ENCODE assay signal across 1 cellular context in the genomic region with DNA sequence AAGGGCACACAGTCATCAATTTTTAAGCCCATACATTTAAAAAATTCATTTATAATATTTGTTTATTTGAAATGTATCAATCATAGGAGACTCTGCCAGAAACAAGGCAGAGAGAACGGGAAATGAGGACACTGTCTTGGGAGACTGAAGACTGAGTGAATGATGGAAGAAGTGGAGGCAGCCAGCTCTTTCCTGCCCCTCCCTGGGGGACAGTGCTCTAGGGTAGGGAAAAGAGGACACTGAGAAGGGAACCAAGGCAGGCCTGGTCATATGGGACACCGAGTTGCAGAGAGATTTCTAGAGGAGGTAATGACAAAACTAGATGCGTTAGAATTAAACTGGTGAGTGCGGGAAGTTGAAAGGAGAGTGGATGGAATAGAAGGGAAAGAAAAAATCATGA.
TF ChIP-seq lines count a peak whose summit lies in the region.

No MANE protein-coding gene starts in this region.

TF ChIP-seq in GM23338, 12 proteins besides CTCF, POLR2A, EP300 and RAD21 (continued from another document):
- no peak for TF ChIP-seq ZNF462 (CRISPR knock-in tag; IDR thresholded peaks at IDR 0.05)
- no peak for TF ChIP-seq STAT1 (IDR thresholded peaks at IDR 0.05; ENCODE audit: unreplicated experiment)
- no peak for TF ChIP-seq NANOG (IDR thresholded peaks at IDR 0.05; ENCODE audit: borderline replicate concordance)
- TF ChIP-seq JUNB (IDR thresholded peaks at IDR 0.05; ENCODE audit: unreplicated experiment) = no peak
- no peak for TF ChIP-seq EZH2phosphoT487 (IDR thresholded peaks at IDR 0.05; ENCODE audit: unreplicated experiment)
- no peak for TF ChIP-seq ZNF114 (CRISPR knock-in tag; IDR thresholded peaks at IDR 0.05)
- TF ChIP-seq POLR2AphosphoS5 (IDR thresholded peaks at IDR 0.05; ENCODE audit: low read depth) = no peak
- no peak for TF ChIP-seq CREB1 (CRISPR knock-in tag; IDR thresholded peaks at IDR 0.05; ENCODE audit: low read depth)
- no peak for TF ChIP-seq REST (IDR thresholded peaks at IDR 0.05; ENCODE audit: unreplicated experiment)
